Comparison of ENCODE assay signal across 35 cellular contexts in genomic region chr10:131239926-131240325, GRCh38.
"Had no signal": no experiment of that assay in that cellular context is flagged by ENCODE, and none has a peak within 500 bp of the region (broad histone marks: within the 10 kb centered on the region; RNA-seq: fewer than 3 reads in every experiment).

No MANE protein-coding gene starts in this region.

- H3K4me3 ChIP-seq: MG63 had no signal

- H3K36me3 ChIP-seq: MG63 had no signal

- H3K9me3 ChIP-seq: MG63 had no signal

- DNase-seq: Karpas-422, Kasumi-1, MG63, MM.1S, MV-4-11, NCI-H1048, NCI-H1092, NCI-H1092 treated with DMSO at 0.1 percent for 48 hours, NCI-H1105, NCI-H1105 treated with DMSO at 0.1 percent for 48 hours, NCI-H1417 treated with DMSO at 0.1 percent for 48 hours, NCI-H1436, NCI-H1436 treated with DMSO at 0.1 percent for 48 hours, NCI-H146, NCI-H1694, NCI-H1694 treated with DMSO at 0.1 percent for 48 hours, NCI-H187, NCI-H187 treated with DMSO at 0.1 percent for 48 hours, NCI-H1930, NCI-H2029, NCI-H2029 treated with DMSO at 0.1 percent for 48 hours, NCI-H2081, NCI-H2081 treated with DMSO at 0.1 percent for 48 hours, NCI-H2107, NCI-H2171, NCI-H2171 treated with DMSO at 0.1 percent for 48 hours, NCI-H2227 treated with DMSO at 0.1 percent for 48 hours, NCI-H226, NCI-H345, NCI-H446, NCI-H446 treated with DMSO at 0.1 percent for 48 hours, NCI-H510A, NCI-H510A treated with DMSO at 0.1 percent for 48 hours, NCI-H524 had no signal

- H3K27ac ChIP-seq: KMS-11 had no signal

- H3K4me2 ChIP-seq: KMS-11 had no signal

- H3K9ac ChIP-seq: KMS-11 had no signal
